ENCODE assay signal across 12 cellular contexts in genomic region chr1:210882414-210883221, GRCh38.
DNase-seq lines count a peak whose midpoint lies in the region; ATAC-seq, FAIRE-seq and TF ChIP-seq lines count a peak whose summit lies in the region.
"Had no signal": no experiment of that assay in that cellular context is flagged by ENCODE, and none has a peak within 500 bp of the region (broad histone marks: within the 10 kb centered on the region; RNA-seq: fewer than 3 reads in every experiment).

No MANE protein-coding gene starts in this region.

- 74% methylated on average over 8 of the region's 8 CpGs for WGBS in esophagus muscularis mucosa

- H3K4me3 ChIP-seq in keratinocyte (ENCODE audit: control insufficient read depth in 2 of 3, extremely low read depth in 1 of 3, insufficient read depth in 2 of 3, low read depth in 1 of 3, low read length in 3 of 3) (peak overlapping the region in 1 of 3 experiments; percentile 26), esophagus muscularis mucosa (no peak overlapping the region)

- no peaks in the 10 kb centered on the region for H3K9me3 Mint-ChIP-seq in activated T-helper 2 cell treated with anti-CD3 and anti-CD28 coated beads, Interferon-gamma antibody, Interleukin-2, Interleukin-4, amounts not matched to agents 10 μg/mL and 5 μg/mL and 100 μg/mL, durations not matched to agents 14 hours and 24 hours and 36 hours
- H3K9me3 Mint-ChIP-seq in natural killer cell treated with Interleukin-12 subunit alpha and Interleukin-12 subunit beta and Interleukin-15 and Interleukin-18, amount 100 ng/mL, for 72 hours, result peaks cover 8% of the 10 kb centered on the region

- H3K27me3 ChIP-seq in keratinocyte (ENCODE audit: control insufficient read depth, extremely low read depth, insufficient read depth, low read length) (peaks cover 12% of the 10 kb centered on the region), esophagus muscularis mucosa (no peaks in the 10 kb centered on the region)

- ATAC-seq in natural killer cell treated with Interleukin-12 subunit alpha and Interleukin-12 subunit beta and Interleukin-15 and Interleukin-18, amount 100 ng/mL, for 72 hours, result no peak
- ATAC-seq: activated CD8-positive, alpha-beta memory T cell treated with anti-CD3 and anti-CD28 coated beads, Interleukin-2, amount 10 ng/mL, durations not matched to agents 7 days and 5 days; left cardiac atrium had no signal

- no peak for TF ChIP-seq POLR2A in esophagus muscularis mucosa (IDR thresholded peaks at IDR 0.05; ENCODE audit: low read depth)

- H3K27ac ChIP-seq in keratinocyte (ENCODE audit: control insufficient read depth, insufficient read depth, low read length), result peak overlapping the region; percentile 27
- no peak overlapping the region for H3K27ac ChIP-seq in esophagus muscularis mucosa (replicated peaks in 1 of 4)
- H3K27ac ChIP-seq: C4-2B had no signal

- no peaks in the 10 kb centered on the region for H3K79me2 ChIP-seq in keratinocyte (ENCODE audit: control insufficient read depth, insufficient read depth, low read length)

- dilution Hi-C loops in keratinocyte (cut with MboI; ENCODE audit: extremely low pct_ligation_motif_present, low sequenced_read_pairs), result no loop called here

- no peak for FAIRE-seq in keratinocyte (lab: Jason Lieb, UNC)

- H3K27me3 Mint-ChIP-seq in activated T-helper 2 cell treated with anti-CD3 and anti-CD28 coated beads, Interferon-gamma antibody, Interleukin-2, Interleukin-4, amounts not matched to agents 10 μg/mL and 5 μg/mL and 100 μg/mL, durations not matched to agents 14 hours and 24 hours and 36 hours (ENCODE audit: low read depth), result peaks cover 8% of the 10 kb centered on the region
- H3K27me3 Mint-ChIP-seq in natural killer cell treated with Interleukin-12 subunit alpha and Interleukin-12 subunit beta and Interleukin-15 and Interleukin-18, amount 100 ng/mL, for 72 hours, result peaks cover 8 to 31% of the 10 kb centered on the region in 2 donors

- no peaks in the 10 kb centered on the region for H3K9me1 ChIP-seq in keratinocyte (ENCODE audit: control insufficient read depth, extremely low read depth, insufficient read depth, low read length)

- no peak overlapping the region for H3K4me3 Mint-ChIP-seq in activated T-helper 2 cell treated with anti-CD3 and anti-CD28 coated beads, Interferon-gamma antibody, Interleukin-2, Interleukin-4, amounts not matched to agents 10 μg/mL and 5 μg/mL and 100 μg/mL, durations not matched to agents 14 hours and 24 hours and 36 hours (ENCODE audit: low read depth)
- no peak overlapping the region for H3K4me3 Mint-ChIP-seq in natural killer cell treated with Interleukin-12 subunit alpha and Interleukin-12 subunit beta and Interleukin-15 and Interleukin-18, amount 100 ng/mL, for 72 hours
- H3K4me3 Mint-ChIP-seq: activated CD8-positive, alpha-beta memory T cell treated with anti-CD3 and anti-CD28 coated beads, Interleukin-2, amount 10 ng/mL, durations not matched to agents 7 days and 5 days had no signal

- in situ Hi-C loops in ACHN (cut with HindIII; ENCODE audit: low pct_ligation_motif_present, low pct_unique_long_range_greater_than_20kb, low sequenced_read_pairs), result no loop called here

- H3K27ac Mint-ChIP-seq in activated T-helper 2 cell treated with anti-CD3 and anti-CD28 coated beads, Interferon-gamma antibody, Interleukin-2, Interleukin-4, amounts not matched to agents 10 μg/mL and 5 μg/mL and 100 μg/mL, durations not matched to agents 14 hours and 24 hours and 36 hours, result peak overlapping the region; percentile 6
- H3K27ac Mint-ChIP-seq in natural killer cell treated with Interleukin-12 subunit alpha and Interleukin-12 subunit beta and Interleukin-15 and Interleukin-18, amount 100 ng/mL, for 72 hours, result no peak overlapping the region
- H3K27ac Mint-ChIP-seq: activated CD8-positive, alpha-beta memory T cell treated with anti-CD3 and anti-CD28 coated beads, Interleukin-2, amount 10 ng/mL, durations not matched to agents 7 days and 5 days had no signal

- H3K9me3 ChIP-seq in keratinocyte (ENCODE audit: control insufficient read depth, low read depth, low read length) (no peaks in the 10 kb centered on the region), esophagus muscularis mucosa (no peaks in the 10 kb centered on the region)

- H3K4me2 ChIP-seq in keratinocyte (ENCODE audit: control insufficient read depth, extremely low read depth, insufficient read depth, low read depth, low read length), result peak overlapping the region; percentile 63

- H3K9ac ChIP-seq in keratinocyte (ENCODE audit: control insufficient read depth, extremely low read depth, insufficient read depth, low read length), result no peak overlapping the region

- H3K36me3 ChIP-seq in keratinocyte (ENCODE audit: control insufficient read depth in 2 of 2, extremely low read depth in 1 of 2, insufficient read depth in 2 of 2, low read length in 2 of 2), result no peaks in the 10 kb centered on the region
- no peaks in the 10 kb centered on the region for H3K36me3 ChIP-seq in esophagus muscularis mucosa

- H3K36me3 Mint-ChIP-seq in activated T-helper 2 cell treated with anti-CD3 and anti-CD28 coated beads, Interferon-gamma antibody, Interleukin-2, Interleukin-4, amounts not matched to agents 10 μg/mL and 5 μg/mL and 100 μg/mL, durations not matched to agents 14 hours and 24 hours and 36 hours (ENCODE audit: low read depth), result no peaks in the 10 kb centered on the region
- peaks cover 9% of the 10 kb centered on the region for H3K36me3 Mint-ChIP-seq in natural killer cell treated with Interleukin-12 subunit alpha and Interleukin-12 subunit beta and Interleukin-15 and Interleukin-18, amount 100 ng/mL, for 72 hours
- H3K36me3 Mint-ChIP-seq: activated CD8-positive, alpha-beta memory T cell treated with anti-CD3 and anti-CD28 coated beads, Interleukin-2, amount 10 ng/mL, durations not matched to agents 7 days and 5 days had no signal

- TF ChIP-seq CTCF in keratinocyte (optimal IDR thresholded peaks at IDR 0.05 in 1 of 3, IDR thresholded peaks at IDR 0.05 in 1 of 3, conservative IDR thresholded peaks at IDR 0.05 in 1 of 3; ENCODE audit: extremely low read depth in 1 of 3, insufficient read depth in 2 of 3, low read length in 3 of 3), result no peak
- no peak for TF ChIP-seq CTCF in esophagus muscularis mucosa (IDR thresholded peaks at IDR 0.05)

- no peak overlapping the region for H2AFZ ChIP-seq in keratinocyte (ENCODE audit: control insufficient read depth, low read length)

- TF ChIP-seq EP300 in esophagus muscularis mucosa (IDR thresholded peaks at IDR 0.05), result no peak

- peaks cover 9% of the 10 kb centered on the region for H3K4me1 Mint-ChIP-seq in activated T-helper 2 cell treated with anti-CD3 and anti-CD28 coated beads, Interferon-gamma antibody, Interleukin-2, Interleukin-4, amounts not matched to agents 10 μg/mL and 5 μg/mL and 100 μg/mL, durations not matched to agents 14 hours and 24 hours and 36 hours (ENCODE audit: low read depth)
- H3K4me1 Mint-ChIP-seq in natural killer cell treated with Interleukin-12 subunit alpha and Interleukin-12 subunit beta and Interleukin-15 and Interleukin-18, amount 100 ng/mL, for 72 hours (ENCODE audit: low read depth in 2 of 2), result no peaks in the 10 kb centered on the region

- H3K4me1 ChIP-seq in keratinocyte (ENCODE audit: control insufficient read depth, extremely low read depth, insufficient read depth, low read length) (peaks cover 19% of the 10 kb centered on the region), esophagus muscularis mucosa (no peaks in the 10 kb centered on the region)

- DNase-seq in ACHN (peak; percentile 97), HCEC 1CT (peak; percentile 8), keratinocyte (ENCODE audit: low read depth, low spot score) (peak; percentile 60), esophagus muscularis mucosa (ENCODE audit: extremely low spot score) (no peak), ureter (ENCODE audit: low spot score) (no peak)
- no peak for DNase-seq in activated T-helper 2 cell treated with anti-CD3 and anti-CD28 coated beads, Interferon-gamma antibody, Interleukin-2, Interleukin-4, amounts not matched to agents 10 μg/mL and 5 μg/mL and 100 μg/mL, durations not matched to agents 14 hours and 24 hours and 36 hours (ENCODE audit: low spot score)
- DNase-seq in activated effector memory CD4-positive, alpha-beta T cell treated with Interleukin-2 at 50 U/mL for 16 hours, result no peak
- no peak for DNase-seq in natural killer cell treated with Interleukin-12 subunit alpha and Interleukin-12 subunit beta and Interleukin-15 and Interleukin-18, amount 100 ng/mL, for 72 hours (ENCODE audit: low spot score)
- DNase-seq: activated CD8-positive, alpha-beta memory T cell treated with anti-CD3 and anti-CD28 coated beads, Interleukin-2, amount 10 ng/mL, durations not matched to agents 7 days and 5 days; left cardiac atrium; substantia nigra had no signal

- intact Hi-C loops in activated T-helper 2 cell treated with anti-CD3 and anti-CD28 coated beads, Interferon-gamma antibody, Interleukin-2, Interleukin-4, amounts not matched to agents 10 μg/mL and 5 μg/mL and 100 μg/mL, durations not matched to agents 14 hours and 24 hours and 36 hours (cut with micrococcal nuclease), result no loop called here
- intact Hi-C loops in esophagus muscularis mucosa (cut with DNase I), result no loop called here

- no peaks in the 10 kb centered on the region for H4K20me1 ChIP-seq in keratinocyte (ENCODE audit: control insufficient read depth, extremely low read depth, insufficient read depth, low read length)

Comparison
In these comparisons a context has a peak if more than half of its experiments do, and no peak if none do; other contexts are left out.
1. DNase-seq: peak in ACHN (single experiment), HCEC 1CT (single experiment) and keratinocyte (single experiment); none in activated T-helper 2 cell treated with anti-CD3 and anti-CD28 coated beads, Interferon-gamma antibody, Interleukin-2, Interleukin-4, amounts not matched to agents 10 μg/mL and 5 μg/mL and 100 μg/mL, durations not matched to agents 14 hours and 24 hours and 36 hours (single experiment), activated effector memory CD4-positive, alpha-beta T cell treated with Interleukin-2 at 50 U/mL for 16 hours (single experiment), esophagus muscularis mucosa (single experiment), ureter (single experiment) and natural killer cell treated with Interleukin-12 subunit alpha and Interleukin-12 subunit beta and Interleukin-15 and Interleukin-18, amount 100 ng/mL, for 72 hours (single experiment).